1 cellular context compared by ENCODE assay signal in the genomic region with DNA sequence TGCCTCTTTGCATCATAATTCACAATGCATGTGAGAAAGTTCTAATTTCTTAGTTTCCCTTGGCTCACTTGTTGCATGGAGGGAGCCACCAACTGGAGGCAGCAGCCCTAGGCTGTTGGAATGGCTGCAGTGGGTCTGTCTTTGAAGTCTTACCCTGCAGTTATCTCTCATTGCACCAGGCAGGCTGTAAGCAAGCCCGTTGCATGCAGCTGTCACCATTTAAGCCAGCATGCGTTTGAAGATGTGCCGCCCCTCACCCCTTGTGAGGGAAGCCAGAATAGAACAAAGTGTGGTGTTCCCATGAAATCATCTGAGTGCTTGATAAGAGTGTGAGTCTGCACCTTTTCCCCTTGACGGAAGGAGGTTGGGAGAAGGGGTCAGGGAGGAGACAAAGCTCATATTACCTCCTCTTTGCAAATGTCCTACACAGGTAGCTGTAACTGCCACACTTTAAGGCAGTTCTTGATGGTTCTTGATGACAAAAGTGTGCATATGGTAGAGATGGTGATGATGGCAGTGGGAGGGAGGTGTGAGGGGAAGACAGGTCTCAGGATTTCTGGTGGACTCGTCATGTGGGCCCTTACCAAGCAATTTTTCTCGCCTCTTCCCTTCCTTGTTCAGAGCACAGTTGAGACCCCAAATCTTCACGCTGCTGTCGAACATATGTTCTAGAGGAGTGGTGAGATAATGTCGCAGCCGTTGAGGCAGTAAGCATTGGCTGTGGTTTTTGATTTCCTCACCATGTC.
TF ChIP-seq lines count a peak whose summit lies in the region.

No MANE protein-coding gene starts in this region.

TF ChIP-seq in WTC11, 78 proteins besides CTCF, POLR2A, EP300 and RAD21 (continued from another document):
- TF ChIP-seq, protein P1, sequence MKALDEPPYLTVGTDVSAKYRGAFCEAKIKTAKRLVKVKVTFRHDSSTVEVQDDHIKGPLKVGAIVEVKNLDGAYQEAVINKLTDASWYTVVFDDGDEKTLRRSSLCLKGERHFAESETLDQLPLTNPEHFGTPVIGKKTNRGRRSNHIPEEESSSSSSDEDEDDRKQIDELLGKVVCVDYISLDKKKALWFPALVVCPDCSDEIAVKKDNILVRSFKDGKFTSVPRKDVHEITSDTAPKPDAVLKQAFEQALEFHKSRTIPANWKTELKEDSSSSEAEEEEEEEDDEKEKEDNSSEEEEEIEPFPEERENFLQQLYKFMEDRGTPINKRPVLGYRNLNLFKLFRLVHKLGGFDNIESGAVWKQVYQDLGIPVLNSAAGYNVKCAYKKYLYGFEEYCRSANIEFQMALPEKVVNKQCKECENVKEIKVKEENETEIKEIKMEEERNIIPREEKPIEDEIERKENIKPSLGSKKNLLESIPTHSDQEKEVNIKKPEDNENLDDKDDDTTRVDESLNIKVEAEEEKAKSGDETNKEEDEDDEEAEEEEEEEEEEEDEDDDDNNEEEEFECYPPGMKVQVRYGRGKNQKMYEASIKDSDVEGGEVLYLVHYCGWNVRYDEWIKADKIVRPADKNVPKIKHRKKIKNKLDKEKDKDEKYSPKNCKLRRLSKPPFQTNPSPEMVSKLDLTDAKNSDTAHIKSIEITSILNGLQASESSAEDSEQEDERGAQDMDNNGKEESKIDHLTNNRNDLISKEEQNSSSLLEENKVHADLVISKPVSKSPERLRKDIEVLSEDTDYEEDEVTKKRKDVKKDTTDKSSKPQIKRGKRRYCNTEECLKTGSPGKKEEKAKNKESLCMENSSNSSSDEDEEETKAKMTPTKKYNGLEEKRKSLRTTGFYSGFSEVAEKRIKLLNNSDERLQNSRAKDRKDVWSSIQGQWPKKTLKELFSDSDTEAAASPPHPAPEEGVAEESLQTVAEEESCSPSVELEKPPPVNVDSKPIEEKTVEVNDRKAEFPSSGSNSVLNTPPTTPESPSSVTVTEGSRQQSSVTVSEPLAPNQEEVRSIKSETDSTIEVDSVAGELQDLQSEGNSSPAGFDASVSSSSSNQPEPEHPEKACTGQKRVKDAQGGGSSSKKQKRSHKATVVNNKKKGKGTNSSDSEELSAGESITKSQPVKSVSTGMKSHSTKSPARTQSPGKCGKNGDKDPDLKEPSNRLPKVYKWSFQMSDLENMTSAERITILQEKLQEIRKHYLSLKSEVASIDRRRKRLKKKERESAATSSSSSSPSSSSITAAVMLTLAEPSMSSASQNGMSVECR (CRISPR knock-in tag; IDR thresholded peaks at IDR 0.05; ENCODE audit: borderline replicate concordance): no peak
- TF ChIP-seq, protein P2, sequence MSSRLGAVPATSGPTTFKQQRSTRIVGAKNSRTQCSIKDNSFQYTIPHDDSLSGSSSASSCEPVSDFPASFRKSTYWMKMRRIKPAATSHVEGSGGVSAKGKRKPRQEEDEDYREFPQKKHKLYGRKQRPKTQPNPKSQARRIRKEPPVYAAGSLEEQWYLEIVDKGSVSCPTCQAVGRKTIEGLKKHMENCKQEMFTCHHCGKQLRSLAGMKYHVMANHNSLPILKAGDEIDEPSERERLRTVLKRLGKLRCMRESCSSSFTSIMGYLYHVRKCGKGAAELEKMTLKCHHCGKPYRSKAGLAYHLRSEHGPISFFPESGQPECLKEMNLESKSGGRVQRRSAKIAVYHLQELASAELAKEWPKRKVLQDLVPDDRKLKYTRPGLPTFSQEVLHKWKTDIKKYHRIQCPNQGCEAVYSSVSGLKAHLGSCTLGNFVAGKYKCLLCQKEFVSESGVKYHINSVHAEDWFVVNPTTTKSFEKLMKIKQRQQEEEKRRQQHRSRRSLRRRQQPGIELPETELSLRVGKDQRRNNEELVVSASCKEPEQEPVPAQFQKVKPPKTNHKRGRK (CRISPR knock-in tag; IDR thresholded peaks at IDR 0.05; ENCODE audit: borderline replicate concordance): no peak
- TF ChIP-seq GABPB1 (CRISPR knock-in tag; IDR thresholded peaks at IDR 0.05): no peak
- no peak for TF ChIP-seq ZNF423 (CRISPR knock-in tag; IDR thresholded peaks at IDR 0.05)
- TF ChIP-seq IRF2 (CRISPR knock-in tag; IDR thresholded peaks at IDR 0.05; ENCODE audit: borderline replicate concordance, low read depth): no peak
